ENCODE assay signal across 1 cellular context in the genomic region with DNA sequence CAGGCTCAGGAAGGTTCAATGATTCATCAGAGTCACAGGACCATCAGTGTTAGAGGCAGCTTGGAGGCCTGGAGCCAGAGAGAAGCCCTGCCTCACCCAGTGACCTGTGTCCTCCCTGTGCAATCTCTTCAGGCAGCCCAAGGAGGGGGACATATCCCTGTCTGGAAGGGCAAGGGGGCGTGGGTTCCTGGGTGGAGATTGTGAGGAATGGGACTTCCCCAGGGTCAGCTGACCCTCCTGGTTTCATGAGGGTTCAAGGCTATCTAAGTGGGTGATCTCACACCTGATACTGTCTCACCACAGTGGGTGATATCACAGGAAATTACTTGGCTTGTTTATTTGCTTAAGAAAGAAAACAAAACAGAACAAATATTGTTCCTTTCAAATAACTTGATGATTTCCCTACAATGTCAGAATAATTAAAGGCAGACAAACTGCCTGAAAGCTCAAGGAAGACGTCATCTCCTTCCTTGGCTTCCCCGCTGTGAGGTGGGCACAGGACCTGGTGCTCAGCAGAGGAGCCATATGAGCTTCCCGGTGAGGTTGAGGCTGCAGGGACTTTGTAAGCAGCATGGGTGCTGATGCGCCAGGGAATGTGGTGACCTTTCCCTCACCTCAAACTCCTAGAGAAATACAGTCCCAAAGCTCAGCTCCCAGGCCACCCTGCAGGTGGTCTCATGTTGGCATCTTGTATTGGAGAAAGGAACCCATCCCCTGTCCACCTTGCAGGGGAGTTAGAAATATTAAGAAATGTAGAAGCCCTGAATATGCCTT.
TF ChIP-seq lines count a peak whose summit lies in the region.

No MANE protein-coding gene starts in this region.

TF ChIP-seq in HEK293, 187 proteins besides CTCF, POLR2A, EP300 and RAD21 (continues in another document):
- TF ChIP-seq ZNF596 (tag by site-specific recombination; IDR thresholded peaks at IDR 0.05): no peak
- TF ChIP-seq ZEB2 (tag by site-specific recombination; IDR thresholded peaks at IDR 0.05): no peak
- TF ChIP-seq KLF10 (tag by site-specific recombination; IDR thresholded peaks at IDR 0.05): no peak
- TF ChIP-seq, protein P1, sequence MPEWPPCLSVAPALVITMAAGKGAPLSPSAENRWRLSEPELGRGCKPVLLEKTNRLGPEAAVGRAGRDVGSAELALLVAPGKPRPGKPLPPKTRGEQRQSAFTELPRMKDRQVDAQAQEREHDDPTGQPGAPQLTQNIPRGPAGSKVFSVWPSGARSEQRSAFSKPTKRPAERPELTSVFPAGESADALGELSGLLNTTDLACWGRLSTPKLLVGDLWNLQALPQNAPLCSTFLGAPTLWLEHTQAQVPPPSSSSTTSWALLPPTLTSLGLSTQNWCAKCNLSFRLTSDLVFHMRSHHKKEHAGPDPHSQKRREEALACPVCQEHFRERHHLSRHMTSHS (tag by site-specific recombination; IDR thresholded peaks at IDR 0.05): no peak
- TF ChIP-seq ZNF48 (tag by site-specific recombination; IDR thresholded peaks at IDR 0.05): no peak
- no peak for TF ChIP-seq ZFP3 (tag by site-specific recombination; IDR thresholded peaks at IDR 0.05; ENCODE audit: low read depth)
- no peak for TF ChIP-seq ZNF350 (tag by site-specific recombination; IDR thresholded peaks at IDR 0.05)
- no peak for TF ChIP-seq ZNF23 (tag by site-specific recombination; IDR thresholded peaks at IDR 0.05; ENCODE audit: borderline replicate concordance)
- no peak for TF ChIP-seq ZNF785 (tag by site-specific recombination; IDR thresholded peaks at IDR 0.05)
- no peak for TF ChIP-seq ZNF658 (tag by site-specific recombination; IDR thresholded peaks at IDR 0.05)
- TF ChIP-seq, protein P2, sequence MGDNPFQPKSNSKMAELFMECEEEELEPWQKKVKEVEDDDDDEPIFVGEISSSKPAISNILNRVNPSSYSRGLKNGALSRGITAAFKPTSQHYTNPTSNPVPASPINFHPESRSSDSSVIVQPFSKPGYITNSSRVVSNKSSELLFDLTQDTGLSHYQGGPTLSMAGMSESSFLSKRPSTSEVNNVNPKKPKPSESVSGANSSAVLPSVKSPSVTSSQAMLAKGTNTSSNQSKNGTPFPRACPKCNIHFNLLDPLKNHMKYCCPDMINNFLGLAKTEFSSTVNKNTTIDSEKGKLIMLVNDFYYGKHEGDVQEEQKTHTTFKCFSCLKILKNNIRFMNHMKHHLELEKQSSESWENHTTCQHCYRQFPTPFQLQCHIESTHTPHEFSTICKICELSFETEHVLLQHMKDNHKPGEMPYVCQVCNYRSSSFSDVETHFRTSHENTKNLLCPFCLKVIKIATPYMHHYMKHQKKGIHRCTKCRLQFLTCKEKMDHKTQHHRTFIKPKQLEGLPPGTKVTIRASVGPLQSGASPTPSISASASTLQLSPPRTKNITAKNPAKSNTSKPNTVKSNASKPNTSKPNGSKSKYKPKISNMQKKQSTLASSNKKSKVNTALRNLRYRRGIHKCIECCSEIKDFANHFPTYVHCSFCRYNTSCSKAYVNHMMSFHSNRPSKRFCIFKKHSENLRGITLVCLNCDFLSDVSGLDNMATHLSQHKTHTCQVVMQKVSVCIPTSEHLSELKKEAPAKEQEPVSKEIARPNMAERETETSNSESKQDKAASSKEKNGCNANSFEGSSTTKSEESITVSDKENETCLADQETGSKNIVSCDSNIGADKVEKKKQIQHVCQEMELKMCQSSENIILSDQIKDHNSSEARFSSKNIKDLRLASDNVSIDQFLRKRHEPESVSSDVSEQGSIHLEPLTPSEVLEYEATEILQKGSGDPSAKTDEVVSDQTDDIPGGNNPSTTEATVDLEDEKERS (tag by site-specific recombination; IDR thresholded peaks at IDR 0.05): no peak
- TF ChIP-seq ZNF223 (tag by site-specific recombination; IDR thresholded peaks at IDR 0.05): no peak
- no peak for TF ChIP-seq ZNF510 (tag by site-specific recombination; IDR thresholded peaks at IDR 0.05; ENCODE audit: insufficient replicate concordance)
- TF ChIP-seq, protein P3, sequence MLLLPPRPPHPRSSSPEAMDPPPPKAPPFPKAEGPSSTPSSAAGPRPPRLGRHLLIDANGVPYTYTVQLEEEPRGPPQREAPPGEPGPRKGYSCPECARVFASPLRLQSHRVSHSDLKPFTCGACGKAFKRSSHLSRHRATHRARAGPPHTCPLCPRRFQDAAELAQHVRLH (tag by site-specific recombination; IDR thresholded peaks at IDR 0.05): no peak
- TF ChIP-seq ZNF707 (tag by site-specific recombination; IDR thresholded peaks at IDR 0.05): no peak
- TF ChIP-seq GFI1B (tag by site-specific recombination; IDR thresholded peaks at IDR 0.05): no peak
- TF ChIP-seq HOXD13 (CRISPR knock-in tag; IDR thresholded peaks at IDR 0.05; ENCODE audit: borderline replicate concordance): no peak
- no peak for TF ChIP-seq ZBTB7A (tag by site-specific recombination; IDR thresholded peaks at IDR 0.05; ENCODE audit: low read depth)
- no peak for TF ChIP-seq ZNF2 (tag by site-specific recombination; IDR thresholded peaks at IDR 0.05)
- TF ChIP-seq ZNF324 (tag by site-specific recombination; IDR thresholded peaks at IDR 0.05): 0 out of 2 replicates have a peak, but pooled peaks have one; percentile 19
- TF ChIP-seq, protein P4, sequence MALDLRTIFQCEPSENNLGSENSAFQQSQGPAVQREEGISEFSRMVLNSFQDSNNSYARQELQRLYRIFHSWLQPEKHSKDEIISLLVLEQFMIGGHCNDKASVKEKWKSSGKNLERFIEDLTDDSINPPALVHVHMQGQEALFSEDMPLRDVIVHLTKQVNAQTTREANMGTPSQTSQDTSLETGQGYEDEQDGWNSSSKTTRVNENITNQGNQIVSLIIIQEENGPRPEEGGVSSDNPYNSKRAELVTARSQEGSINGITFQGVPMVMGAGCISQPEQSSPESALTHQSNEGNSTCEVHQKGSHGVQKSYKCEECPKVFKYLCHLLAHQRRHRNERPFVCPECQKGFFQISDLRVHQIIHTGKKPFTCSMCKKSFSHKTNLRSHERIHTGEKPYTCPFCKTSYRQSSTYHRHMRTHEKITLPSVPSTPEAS (tag by site-specific recombination; IDR thresholded peaks at IDR 0.05): no peak
- TF ChIP-seq ZNF341 (tag by site-specific recombination; IDR thresholded peaks at IDR 0.05; ENCODE audit: low read depth): peak; percentile 21; the same call in 1 of the 2 replicates
- no peak for TF ChIP-seq ZNF549 (tag by site-specific recombination; IDR thresholded peaks at IDR 0.05)
- TF ChIP-seq, protein P5, sequence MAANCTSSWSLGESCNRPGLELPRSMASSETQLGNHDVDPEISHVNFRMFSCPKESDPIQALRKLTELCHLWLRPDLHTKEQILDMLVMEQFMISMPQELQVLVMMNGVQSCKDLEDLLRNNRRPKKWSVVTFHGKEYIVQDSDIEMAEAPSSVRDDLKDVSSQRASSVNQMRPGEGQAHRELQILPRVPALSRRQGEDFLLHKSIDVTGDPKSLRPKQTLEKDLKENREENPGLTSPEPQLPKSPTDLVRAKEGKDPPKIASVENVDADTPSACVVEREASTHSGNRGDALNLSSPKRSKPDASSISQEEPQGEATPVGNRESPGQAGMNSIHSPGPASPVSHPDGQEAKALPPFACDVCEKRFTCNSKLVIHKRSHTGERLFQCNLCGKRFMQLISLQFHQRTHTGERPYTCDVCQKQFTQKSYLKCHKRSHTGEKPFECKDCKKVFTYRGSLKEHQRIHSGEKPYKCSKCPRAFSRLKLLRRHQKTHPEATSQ (tag by site-specific recombination; IDR thresholded peaks at IDR 0.05): no peak
- TF ChIP-seq, protein P6, sequence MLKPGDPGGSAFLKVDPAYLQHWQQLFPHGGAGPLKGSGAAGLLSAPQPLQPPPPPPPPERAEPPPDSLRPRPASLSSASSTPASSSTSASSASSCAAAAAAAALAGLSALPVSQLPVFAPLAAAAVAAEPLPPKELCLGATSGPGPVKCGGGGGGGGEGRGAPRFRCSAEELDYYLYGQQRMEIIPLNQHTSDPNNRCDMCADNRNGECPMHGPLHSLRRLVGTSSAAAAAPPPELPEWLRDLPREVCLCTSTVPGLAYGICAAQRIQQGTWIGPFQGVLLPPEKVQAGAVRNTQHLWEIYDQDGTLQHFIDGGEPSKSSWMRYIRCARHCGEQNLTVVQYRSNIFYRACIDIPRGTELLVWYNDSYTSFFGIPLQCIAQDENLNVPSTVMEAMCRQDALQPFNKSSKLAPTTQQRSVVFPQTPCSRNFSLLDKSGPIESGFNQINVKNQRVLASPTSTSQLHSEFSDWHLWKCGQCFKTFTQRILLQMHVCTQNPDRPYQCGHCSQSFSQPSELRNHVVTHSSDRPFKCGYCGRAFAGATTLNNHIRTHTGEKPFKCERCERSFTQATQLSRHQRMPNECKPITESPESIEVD (tag by site-specific recombination; IDR thresholded peaks at IDR 0.05): no peak
- 0 out of 2 replicates have a peak, but pooled peaks have one; percentile 11 for TF ChIP-seq ZNF335 (tag by site-specific recombination; conservative IDR thresholded peaks at IDR 0.05)
- peak; percentile 79 for TF ChIP-seq ZIC2 (tag by site-specific recombination; IDR thresholded peaks at IDR 0.05)
- TF ChIP-seq ZBTB21 (tag by site-specific recombination; IDR thresholded peaks at IDR 0.05): peak; percentile 73
- peak; percentile 47; the same call in 1 of the 2 replicates for TF ChIP-seq SP7 (tag by site-specific recombination; IDR thresholded peaks at IDR 0.05)
- TF ChIP-seq ZNF76 (tag by site-specific recombination; IDR thresholded peaks at IDR 0.05; ENCODE audit: borderline replicate concordance, low read depth): no peak
- TF ChIP-seq MZF1 (tag by site-specific recombination; IDR thresholded peaks at IDR 0.05; ENCODE audit: borderline replicate concordance): no peak
- no peak for TF ChIP-seq GLIS1 (tag by site-specific recombination; IDR thresholded peaks at IDR 0.05)
- TF ChIP-seq, protein P7, sequence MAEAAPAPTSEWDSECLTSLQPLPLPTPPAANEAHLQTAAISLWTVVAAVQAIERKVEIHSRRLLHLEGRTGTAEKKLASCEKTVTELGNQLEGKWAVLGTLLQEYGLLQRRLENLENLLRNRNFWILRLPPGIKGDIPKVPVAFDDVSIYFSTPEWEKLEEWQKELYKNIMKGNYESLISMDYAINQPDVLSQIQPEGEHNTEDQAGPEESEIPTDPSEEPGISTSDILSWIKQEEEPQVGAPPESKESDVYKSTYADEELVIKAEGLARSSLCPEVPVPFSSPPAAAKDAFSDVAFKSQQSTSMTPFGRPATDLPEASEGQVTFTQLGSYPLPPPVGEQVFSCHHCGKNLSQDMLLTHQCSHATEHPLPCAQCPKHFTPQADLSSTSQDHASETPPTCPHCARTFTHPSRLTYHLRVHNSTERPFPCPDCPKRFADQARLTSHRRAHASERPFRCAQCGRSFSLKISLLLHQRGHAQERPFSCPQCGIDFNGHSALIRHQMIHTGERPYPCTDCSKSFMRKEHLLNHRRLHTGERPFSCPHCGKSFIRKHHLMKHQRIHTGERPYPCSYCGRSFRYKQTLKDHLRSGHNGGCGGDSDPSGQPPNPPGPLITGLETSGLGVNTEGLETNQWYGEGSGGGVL (tag by site-specific recombination; IDR thresholded peaks at IDR 0.05): peak; percentile 39; the same call in 1 of the 2 replicates
- TF ChIP-seq SALL2 (tag by site-specific recombination; IDR thresholded peaks at IDR 0.05; ENCODE audit: borderline replicate concordance): no peak
- TF ChIP-seq, protein P8, sequence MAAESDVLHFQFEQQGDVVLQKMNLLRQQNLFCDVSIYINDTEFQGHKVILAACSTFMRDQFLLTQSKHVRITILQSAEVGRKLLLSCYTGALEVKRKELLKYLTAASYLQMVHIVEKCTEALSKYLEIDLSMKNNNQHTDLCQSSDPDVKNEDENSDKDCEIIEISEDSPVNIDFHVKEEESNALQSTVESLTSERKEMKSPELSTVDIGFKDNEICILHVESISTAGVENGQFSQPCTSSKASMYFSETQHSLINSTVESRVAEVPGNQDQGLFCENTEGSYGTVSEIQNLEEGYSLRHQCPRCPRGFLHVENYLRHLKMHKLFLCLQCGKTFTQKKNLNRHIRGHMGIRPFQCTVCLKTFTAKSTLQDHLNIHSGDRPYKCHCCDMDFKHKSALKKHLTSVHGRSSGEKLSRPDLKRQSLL (tag by site-specific recombination; IDR thresholded peaks at IDR 0.05): no peak
- TF ChIP-seq KLF8 (tag by site-specific recombination; IDR thresholded peaks at IDR 0.05): no peak
- TF ChIP-seq, protein P9, sequence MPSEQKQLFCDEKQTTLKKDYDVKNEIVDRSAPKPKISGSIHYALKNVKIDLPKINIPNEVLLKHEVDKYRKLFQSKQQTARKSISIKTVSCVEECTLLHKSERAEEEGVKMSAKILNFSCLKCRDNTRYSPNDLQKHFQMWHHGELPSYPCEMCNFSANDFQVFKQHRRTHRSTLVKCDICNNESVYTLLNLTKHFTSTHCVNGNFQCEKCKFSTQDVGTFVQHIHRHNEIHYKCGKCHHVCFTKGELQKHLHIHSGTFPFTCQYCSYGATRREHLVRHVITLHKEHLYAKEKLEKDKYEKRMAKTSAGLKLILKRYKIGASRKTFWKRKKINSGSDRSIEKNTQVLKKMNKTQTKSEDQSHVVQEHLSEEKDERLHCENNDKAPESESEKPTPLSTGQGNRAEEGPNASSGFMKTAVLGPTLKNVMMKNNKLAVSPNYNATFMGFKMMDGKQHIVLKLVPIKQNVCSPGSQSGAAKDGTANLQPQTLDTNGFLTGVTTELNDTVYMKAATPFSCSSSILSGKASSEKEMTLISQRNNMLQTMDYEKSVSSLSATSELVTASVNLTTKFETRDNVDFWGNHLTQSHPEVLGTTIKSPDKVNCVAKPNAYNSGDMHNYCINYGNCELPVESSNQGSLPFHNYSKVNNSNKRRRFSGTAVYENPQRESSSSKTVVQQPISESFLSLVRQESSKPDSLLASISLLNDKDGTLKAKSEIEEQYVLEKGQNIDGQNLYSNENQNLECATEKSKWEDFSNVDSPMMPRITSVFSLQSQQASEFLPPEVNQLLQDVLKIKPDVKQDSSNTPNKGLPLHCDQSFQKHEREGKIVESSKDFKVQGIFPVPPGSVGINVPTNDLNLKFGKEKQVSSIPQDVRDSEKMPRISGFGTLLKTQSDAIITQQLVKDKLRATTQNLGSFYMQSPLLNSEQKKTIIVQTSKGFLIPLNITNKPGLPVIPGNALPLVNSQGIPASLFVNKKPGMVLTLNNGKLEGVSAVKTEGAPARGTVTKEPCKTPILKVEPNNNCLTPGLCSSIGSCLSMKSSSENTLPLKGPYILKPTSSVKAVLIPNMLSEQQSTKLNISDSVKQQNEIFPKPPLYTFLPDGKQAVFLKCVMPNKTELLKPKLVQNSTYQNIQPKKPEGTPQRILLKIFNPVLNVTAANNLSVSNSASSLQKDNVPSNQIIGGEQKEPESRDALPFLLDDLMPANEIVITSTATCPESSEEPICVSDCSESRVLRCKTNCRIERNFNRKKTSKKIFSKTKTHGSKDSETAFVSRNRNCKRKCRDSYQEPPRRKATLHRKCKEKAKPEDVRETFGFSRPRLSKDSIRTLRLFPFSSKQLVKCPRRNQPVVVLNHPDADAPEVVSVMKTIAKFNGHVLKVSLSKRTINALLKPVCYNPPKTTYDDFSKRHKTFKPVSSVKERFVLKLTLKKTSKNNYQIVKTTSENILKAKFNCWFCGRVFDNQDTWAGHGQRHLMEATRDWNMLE (tag by site-specific recombination; conservative IDR thresholded peaks at IDR 0.05; ENCODE audit: low read depth): no peak
- no peak for TF ChIP-seq ZNF600 (tag by site-specific recombination; IDR thresholded peaks at IDR 0.05)
- TF ChIP-seq ZNF768 (tag by site-specific recombination; IDR thresholded peaks at IDR 0.05): no peak
- TF ChIP-seq, protein P10, sequence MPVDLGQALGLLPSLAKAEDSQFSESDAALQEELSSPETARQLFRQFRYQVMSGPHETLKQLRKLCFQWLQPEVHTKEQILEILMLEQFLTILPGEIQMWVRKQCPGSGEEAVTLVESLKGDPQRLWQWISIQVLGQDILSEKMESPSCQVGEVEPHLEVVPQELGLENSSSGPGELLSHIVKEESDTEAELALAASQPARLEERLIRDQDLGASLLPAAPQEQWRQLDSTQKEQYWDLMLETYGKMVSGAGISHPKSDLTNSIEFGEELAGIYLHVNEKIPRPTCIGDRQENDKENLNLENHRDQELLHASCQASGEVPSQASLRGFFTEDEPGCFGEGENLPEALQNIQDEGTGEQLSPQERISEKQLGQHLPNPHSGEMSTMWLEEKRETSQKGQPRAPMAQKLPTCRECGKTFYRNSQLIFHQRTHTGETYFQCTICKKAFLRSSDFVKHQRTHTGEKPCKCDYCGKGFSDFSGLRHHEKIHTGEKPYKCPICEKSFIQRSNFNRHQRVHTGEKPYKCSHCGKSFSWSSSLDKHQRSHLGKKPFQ (tag by site-specific recombination; IDR thresholded peaks at IDR 0.05): no peak
